Comparison of ENCODE assay signal across 10 cellular contexts in the genomic region with DNA sequence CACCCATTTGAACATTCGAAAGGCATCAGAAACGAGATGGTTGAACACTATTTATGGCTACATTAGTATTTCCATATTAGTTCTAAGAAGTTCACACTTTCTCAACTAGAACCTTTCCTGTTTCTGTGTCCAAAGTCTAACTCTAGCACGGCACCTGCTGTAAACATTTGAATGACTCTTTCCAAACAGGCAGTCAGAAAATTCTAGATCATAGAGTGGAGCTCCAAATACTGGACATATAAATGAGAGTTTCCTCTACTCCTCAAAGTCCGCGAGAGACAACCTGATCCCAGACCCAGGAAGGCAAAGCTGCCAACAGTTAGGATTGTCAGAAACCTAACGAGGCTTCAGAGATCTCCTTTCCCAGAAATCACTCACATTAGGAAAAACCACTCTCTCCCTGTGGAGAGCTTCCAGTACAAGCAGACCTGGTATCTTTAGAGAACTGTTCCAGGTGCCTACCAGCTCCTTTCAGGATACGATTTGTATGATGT.
DNase-seq lines count a peak whose midpoint lies in the region; ATAC-seq and TF ChIP-seq lines count a peak whose summit lies in the region.
"Had no signal": no experiment of that assay in that cellular context is flagged by ENCODE, and none has a peak within 500 bp of the region (broad histone marks: within the 10 kb centered on the region; RNA-seq: fewer than 3 reads in every experiment).

No MANE protein-coding gene starts in this region.

- peak overlapping the region in 15 of 21 experiments; percentile 0 to 73 (median 47) for H3K27ac ChIP-seq in skin epidermis
- H3K27ac ChIP-seq: testis had no signal

- H3K4me3 ChIP-seq in astrocyte of the spinal cord (ENCODE audit: low read depth, low read length) (no peak overlapping the region), skin epidermis (no peak overlapping the region)
- H3K4me3 ChIP-seq: testis had no signal

- DNase-seq in astrocyte of the spinal cord (ENCODE audit: low read depth, low spot score) (peak; percentile 36), iris pigment epithelial cell (ENCODE audit: low read depth) (peak; percentile 30), KG1 (lab: John Stamatoyannopoulos, UW) (no peak), NCI-H128 (lab: John Stamatoyannopoulos, UW; ENCODE audit: unreplicated experiment) (no peak)
- DNase-seq: DMS153, testis had no signal

- TF ChIP-seq CTCF in astrocyte of the spinal cord (IDR thresholded peaks at IDR 0.05; ENCODE audit: low read depth, low read length), result no peak

- ATAC-seq in GM19023 (IDR thresholded peaks at IDR 0.05; ENCODE audit: unreplicated experiment), result peak; percentile 36
- no peak for ATAC-seq in HG02571 (IDR thresholded peaks at IDR 0.05; ENCODE audit: unreplicated experiment)
- no peak for ATAC-seq in GM18907 (IDR thresholded peaks at IDR 0.05; ENCODE audit: unreplicated experiment)

- in situ Hi-C loops in astrocyte of the spinal cord (cut with HindIII; ENCODE audit: low sequenced_read_pairs), result no loop called here

Comparison
In these comparisons a context has a peak if more than half of its experiments do, and no peak if none do; other contexts are left out.
1. DNase-seq: peak in astrocyte of the spinal cord (single experiment) and iris pigment epithelial cell (single experiment); none in KG1 (single experiment) and NCI-H128 (single experiment).